Comparison of ENCODE assay signal across 8 cellular contexts in genomic region chr6:37819802-37820712, GRCh38. TPM values are rescaled to one million over a fixed set of nuclear protein-coding genes. Genes with fewer than 3 reads are reported as not detected.
DNase-seq lines count a peak whose midpoint lies in the region; ATAC-seq, FAIRE-seq and TF ChIP-seq lines count a peak whose summit lies in the region.

No MANE protein-coding gene starts in this region.

- no peak overlapping the region for H3K23ac ChIP-seq in H1 (ENCODE audit: insufficient read length)

- CTCF ChIA-PET in H1 (lab: Charles Lee; ENCODE audit: partially characterized antibody): interaction anchor here (0.6 to 2.0 kb wide), 4 partner anchors 9 to 192 kb away, joined by 3 to 9 read pairs (median 4); no protein-coding TSS in a partner anchor
- CTCF ChIA-PET in GM10248 (lab: Yijun Ruan, JAX): interaction anchor here (0.9 to 1.6 kb wide), 3 partner anchors 11 to 14 kb away, joined by 4 read pairs; no protein-coding TSS in a partner anchor

- H2BK15ac ChIP-seq in H1 (ENCODE audit: low read length): no peak overlapping the region

- H3K9me3 ChIP-seq in H1 (ENCODE audit: insufficient read depth in 2 of 2, low read depth in 1 of 2, low read length in 1 of 2): no peaks in the 10 kb centered on the region

- H3K36me3 ChIP-seq in H1 (ENCODE audit: control insufficient read depth in 2 of 4, insufficient read depth in 4 of 4, low read length in 3 of 4): no peaks in the 10 kb centered on the region

- DNase-seq in NCI-H2227 (lab: John Stamatoyannopoulos, UW; ENCODE audit: unreplicated experiment) (peak; percentile 53), NCI-H2227 treated with DMSO at 0.1 percent for 48 hours (lab: John Stamatoyannopoulos, UW) (no peak), NCI-H2171 treated with DMSO at 0.1 percent for 48 hours (lab: John Stamatoyannopoulos, UW) (peak; percentile 60), H1 (ENCODE audit: low read depth in 1 of 2, low spot score in 2 of 2) (peak in 1 of 2 experiments; percentile 61), memory B cell (ENCODE audit: low spot score in 2 of 2) (peak; percentile 31 to 41), GM10248 (ENCODE audit: extremely low spot score) (no peak)
- peak; percentile 74 for DNase-seq in activated CD8-positive, alpha-beta memory T cell treated with anti-CD3 and anti-CD28 coated beads for 24 hours
- DNase-seq in stimulated activated CD8-positive, alpha-beta memory T cell treated with anti-CD3 and anti-CD28 coated beads, Interleukin-15, amount 100 ng/mL, for 24 hours (ENCODE audit: low read depth): peak; percentile 21

- FAIRE-seq in H1 (lab: Jason Lieb, UNC): no peak

- H3K18ac ChIP-seq in H1 (ENCODE audit: extremely low read depth, low read length): no peak overlapping the region; the same call in 1 of the 2 replicates

- H3K4me1 Mint-ChIP-seq in memory B cell: peaks cover 35% of the 10 kb centered on the region

- H2AK5ac ChIP-seq in H1 (ENCODE audit: low read depth, low read length): no peak overlapping the region

- no peak overlapping the region for H3K14ac ChIP-seq in H1 (ENCODE audit: insufficient read length)

- no peak overlapping the region for H4K8ac ChIP-seq in H1 (ENCODE audit: extremely low read depth, insufficient read depth, low read length)

- H4K91ac ChIP-seq in H1 (replicated peaks; ENCODE audit: insufficient read length, low read length): peak overlapping the region; percentile 22

- TF ChIP-seq POLR2A in H1 (IDR thresholded peaks at IDR 0.05; ENCODE audit: control extremely low read depth in 1 of 2, low read depth in 2 of 2, low read length in 2 of 2): no peak

- H3K4me1 ChIP-seq in H1 (replicated peaks in 1 of 4; ENCODE audit: control insufficient read depth in 3 of 4, insufficient read depth in 4 of 4, low read length in 3 of 4): peaks cover 3 to 13% (median 7%) of the 10 kb centered on the region in 4 experiments; a peak in 6 of 7 replicates

- peaks cover 6% of the 10 kb centered on the region for H3K23me2 ChIP-seq in H1 (ENCODE audit: low read depth, low read length)

- H3K79me1 ChIP-seq in H1 (ENCODE audit: low read depth, low read length): peaks cover 2% of the 10 kb centered on the region; the same call in 1 of the 2 replicates

- peak overlapping the region; percentile 71 to 81 for H3K4me2 ChIP-seq in H1 (ENCODE audit: insufficient read depth in 1 of 2, low read depth in 2 of 2, low read length in 2 of 2)

- no peaks in the 10 kb centered on the region for H3K9me3 Mint-ChIP-seq in memory B cell

- H2BK20ac ChIP-seq in H1 (ENCODE audit: low read length): no peak overlapping the region

- H3K27ac ChIP-seq in H1 (ENCODE audit: low read depth, low read length): no peak overlapping the region

- H3K27ac Mint-ChIP-seq in memory B cell: peak overlapping the region; percentile 98

- no peak overlapping the region for H2BK5ac ChIP-seq in H1 (ENCODE audit: low read depth, low read length)

- H3K79me2 ChIP-seq in H1 (ENCODE audit: control insufficient read depth in 1 of 2, insufficient read depth in 2 of 2, low read length in 2 of 2): peaks cover 18 to 49% of the 10 kb centered on the region in 2 experiments

- peak overlapping the region; percentile 96 for H3K4me3 Mint-ChIP-seq in memory B cell

- ATAC-seq in memory B cell (ENCODE audit: low read depth): peak; percentile 15

- no peak overlapping the region for H4K5ac ChIP-seq in H1 (ENCODE audit: insufficient read length, low read depth, low read length)

- no peak for TF ChIP-seq RAD21 in H1 (IDR thresholded peaks at IDR 0.05 in 1 of 2, conservative IDR thresholded peaks at IDR 0.05 in 1 of 2; ENCODE audit: low read depth in 2 of 2, low read length in 2 of 2)

- 2% methylated on average over 23 of the region's 71 CpGs; no CpG with 5 or more reads in 1 of the 2 experiments for WGBS in H1 (ENCODE audit: extremely low coverage in 1 of 2, insufficient coverage in 1 of 2, insufficient read length in 1 of 2, insufficient replicate concordance in 2 of 2, low coverage in 1 of 2, low lambda C conversion rate in 2 of 2, missing lambda C conversion rate in 1 of 2), 2 experiments

- H2BK12ac ChIP-seq in H1 (ENCODE audit: low read depth, low read length): no peak overlapping the region

- TF ChIP-seq CTCF in H1 (IDR thresholded peaks at IDR 0.05; ENCODE audit: control extremely low read depth in 1 of 3, insufficient read depth in 1 of 3, low read depth in 1 of 3, low read length in 3 of 3) (no peak), GM10248 (IDR thresholded peaks at IDR 0.05; ENCODE audit: control extremely low read depth, extremely low read depth, low read depth, missing control alignments) (no peak)

- no peak overlapping the region for H2BK120ac ChIP-seq in H1 (replicated peaks; ENCODE audit: low read depth, low read length)

- no peak overlapping the region for H2AFZ ChIP-seq in H1 (ENCODE audit: low read length)

- H3K9ac ChIP-seq in H1 (replicated peaks in 1 of 4; ENCODE audit: extremely low read depth in 1 of 4, low read depth in 3 of 4, low read length in 3 of 4): peak overlapping the region; percentile 52 to 83 (median 57)

- H4K20me1 ChIP-seq in H1 (replicated peaks in 1 of 2; ENCODE audit: control insufficient read depth in 1 of 2, insufficient read depth in 2 of 2, low read length in 2 of 2): peaks cover 6 to 9% of the 10 kb centered on the region in 2 experiments

- no peaks in the 10 kb centered on the region for H3K36me3 Mint-ChIP-seq in memory B cell

- H3K27me3 Mint-ChIP-seq in memory B cell: no peaks in the 10 kb centered on the region

- H3K4ac ChIP-seq in H1 (replicated peaks; ENCODE audit: insufficient read length, low read depth, low read length): no peak overlapping the region

- POLR2A ChIA-PET in H1 (lab: Charles Lee; ENCODE audit: partially characterized antibody) (interaction anchor here (0.6 to 4.6 kb wide), 18 partner anchors 12 to 386 kb away, joined by 3 to 26 read pairs (median 4); partner anchors contain the start of genes CCDC167 and MDGA1), GM10248 (lab: Yijun Ruan, JAX) (interaction anchor here (0.8 kb wide), 1 partner anchor 8 kb away, joined by 3 read pairs; no protein-coding TSS in a partner anchor)

- no peak for TF ChIP-seq EP300 in H1 (IDR thresholded peaks at IDR 0.05; ENCODE audit: borderline replicate concordance in 1 of 2, low read depth in 2 of 2, low read length in 2 of 2)

- no peaks in the 10 kb centered on the region; a peak in 1 of 7 replicates for H3K27me3 ChIP-seq in H1 (replicated peaks in 1 of 4; ENCODE audit: control insufficient read depth in 3 of 4, extremely low read depth in 1 of 4, insufficient read depth in 3 of 4, low read length in 3 of 4)

- peak overlapping the region; percentile 74 to 89 (median 82) for H3K4me3 ChIP-seq in H1 (ENCODE audit: extremely low read depth in 1 of 4, insufficient read depth in 2 of 4, low read depth in 3 of 4, low read length in 4 of 4)

- H3K56ac ChIP-seq in H1 (replicated peaks; ENCODE audit: insufficient read length, low read depth, low read length): no peak overlapping the region

TF ChIP-seq in H1, 55 proteins besides CTCF, POLR2A, EP300 and RAD21 (continues in another document):
- TF ChIP-seq CBX8 (IDR thresholded peaks at IDR 0.05; ENCODE audit: borderline replicate concordance, low read depth, low read length): no peak
- TF ChIP-seq SIRT6 (IDR thresholded peaks at IDR 0.05; ENCODE audit: low read length): no peak
- 0 out of 2 replicates have a peak, but pooled peaks have one; percentile 5 for TF ChIP-seq TAF1 (IDR thresholded peaks at IDR 0.05; ENCODE audit: low read depth, low read length)
- TF ChIP-seq JUND (IDR thresholded peaks at IDR 0.05; ENCODE audit: low read length): peak; percentile 70; the same call in 1 of the 2 replicates
- TF ChIP-seq CEBPB (IDR thresholded peaks at IDR 0.05; ENCODE audit: low read depth, low read length): peak; percentile 87
- no peak for TF ChIP-seq TAF7 (optimal IDR thresholded peaks at IDR 0.05; ENCODE audit: borderline replicate concordance, low read depth, low read length)
- peak; percentile 20 for TF ChIP-seq KDM4A (IDR thresholded peaks at IDR 0.05; ENCODE audit: low read depth, low read length, severe bottlenecking)
- no peak for TF ChIP-seq FOSL1 (IDR thresholded peaks at IDR 0.05; ENCODE audit: insufficient read depth, low read depth, low read length)
- peak; percentile 75 for TF ChIP-seq SAP30 (IDR thresholded peaks at IDR 0.05; ENCODE audit: insufficient read depth, insufficient replicate concordance, low read length)
- no peak for TF ChIP-seq ATF2 (IDR thresholded peaks at IDR 0.05; ENCODE audit: low read length)
- TF ChIP-seq NANOG (IDR thresholded peaks at IDR 0.05; ENCODE audit: insufficient read depth, low read depth, low read length, poor library complexity, severe bottlenecking): no peak
- no peak for TF ChIP-seq TCF12 (IDR thresholded peaks at IDR 0.05; ENCODE audit: low read depth, low read length)
- TF ChIP-seq CHD2 (IDR thresholded peaks at IDR 0.05; ENCODE audit: low read length): no peak
- TF ChIP-seq ATF3 (IDR thresholded peaks at IDR 0.05; ENCODE audit: insufficient read depth, low read depth, low read length): peak; percentile 68; the same call in 1 of the 2 replicates

RNA-seq across cellular contexts. Expression of gene ZFAND3, which starts 0.5 kb away (rescaled TPM):
- total RNA-seq in H1 (2021; fragmentation: NEBNext Ultra II Directional; extraction: Animal tissue kit (Norgen Biotek cat#: 25700)): 44.8 and 51.3 TPM in 2 replicates
- 13.0 and 19.6 TPM in 2 replicates for polyA plus RNA-seq in H1 (2011; rRNA removed)
- polyA plus RNA-seq in H1 (2011; cell fraction: cytosol; rRNA removed): 14.5 TPM
- polyA plus RNA-seq in H1 (2011; cell fraction: nucleus; rRNA removed): 13.8 TPM
- 54.3 to 80.1 TPM (median 64.9 TPM) in 4 replicates for polyA plus RNA-seq in H1 (2012, experiment 1 of 2)
- 31.0 TPM for polyA plus RNA-seq in H1 (2012, experiment 2 of 2)
- 27.0 TPM for polyA plus RNA-seq in H1 (2013, experiment 1 of 2)
- 25.8 TPM for polyA plus RNA-seq in H1 (2013, experiment 2 of 2)
- polyA minus RNA-seq in H1 (2011; rRNA and poly(A)+ RNA removed): 9.4 and 14.3 TPM in 2 replicates
- polyA minus RNA-seq in H1 (2011; cell fraction: cytosol; rRNA and poly(A)+ RNA removed): 15.6 TPM
- polyA minus RNA-seq in H1 (2011; cell fraction: nucleus; rRNA and poly(A)+ RNA removed): 22.2 TPM

Comparison
In these comparisons a context has a peak if more than half of its experiments do, and no peak if none do; other contexts are left out.
1. DNase-seq: peak in NCI-H2227 (single experiment), NCI-H2171 treated with DMSO at 0.1 percent for 48 hours (single experiment), activated CD8-positive, alpha-beta memory T cell treated with anti-CD3 and anti-CD28 coated beads for 24 hours (single experiment), memory B cell (2 of 2) and stimulated activated CD8-positive, alpha-beta memory T cell treated with anti-CD3 and anti-CD28 coated beads, Interleukin-15, amount 100 ng/mL, for 24 hours (single experiment); none in NCI-H2227 treated with DMSO at 0.1 percent for 48 hours (single experiment) and GM10248 (single experiment).